Comparison of ENCODE assay signal across 8 cellular contexts in genomic region chr3:155871746-155872158, GRCh38. TPM values are rescaled to one million over a fixed set of nuclear protein-coding genes. Genes with fewer than 3 reads are reported as not detected.
DNase-seq lines count a peak whose midpoint lies in the region; ATAC-seq, FAIRE-seq and TF ChIP-seq lines count a peak whose summit lies in the region.

No MANE protein-coding gene starts in this region.

- H3K27ac ChIP-seq in A549, result peak overlapping the region; percentile 95 to 97
- peak overlapping the region; percentile 92 for H3K27ac ChIP-seq in mesodermal cell (ENCODE audit: low read depth, low read length, severe bottlenecking)

- 2% methylated on average over 19 of the region's 19 CpGs for WGBS in A549 (ENCODE audit: missing lambda C conversion rate)
- WGBS in mesodermal cell (ENCODE audit: insufficient coverage in 2 of 2), 2 experiments, result 1% methylated on average over 15 to 17 of the region's 19 CpGs

- no peaks in the 10 kb centered on the region for H3K36me3 ChIP-seq in mesodermal cell (ENCODE audit: control insufficient read depth, insufficient read depth, low read length)

- H3K9me3 Mint-ChIP-seq in brain, result no peaks in the 10 kb centered on the region

- no peak for TF ChIP-seq RAD21 in A549 (conservative IDR thresholded peaks at IDR 0.05 in 1 of 2, IDR thresholded peaks at IDR 0.05 in 1 of 2)

- H3K4me1 Mint-ChIP-seq in brain, result peaks cover 47% of the 10 kb centered on the region

- no peak for TF ChIP-seq CTCF in A549 (IDR thresholded peaks at IDR 0.05)
- no peak for TF ChIP-seq CTCF in brain (conservative IDR thresholded peaks at IDR 0.05)

- ATAC-seq in A549 (no peak; a peak in 2 of 6 replicates), GM18870 (IDR thresholded peaks at IDR 0.05; ENCODE audit: unreplicated experiment) (peak; percentile 19), HG03558 (IDR thresholded peaks at IDR 0.05; ENCODE audit: extremely low read depth, unreplicated experiment) (peak; percentile 0), GM21390 (IDR thresholded peaks at IDR 0.05; ENCODE audit: unreplicated experiment) (no peak)

- H3K9me3 ChIP-seq in A549 (no peaks in the 10 kb centered on the region), mesodermal cell (ENCODE audit: control insufficient read depth, low read length) (no peaks in the 10 kb centered on the region)

- H3K4me3 Mint-ChIP-seq in brain, result peak overlapping the region; percentile 93 to 98 (median 95)

- peaks cover 29% of the 10 kb centered on the region; the same call in 2 of the 3 replicates for H3K4me1 ChIP-seq in A549
- no peaks in the 10 kb centered on the region for H3K4me1 ChIP-seq in mesodermal cell (ENCODE audit: control insufficient read depth, insufficient read depth, low read length, poor library complexity, severe bottlenecking)

- TF ChIP-seq EP300 in A549 (IDR thresholded peaks at IDR 0.05), result no peak

- peaks cover 8% of the 10 kb centered on the region for H3K27me3 Mint-ChIP-seq in brain

- DNase-seq in A549 (ENCODE audit: low read depth in 1 of 2, low spot score in 1 of 2), result no peak
- DNase-seq in ecto neural progenitor cell (ENCODE audit: low spot score), result no peak
- no peak for DNase-seq in T1000 (lab: John Stamatoyannopoulos, UW)

- no peak for TF ChIP-seq POLR2A in A549 (IDR thresholded peaks at IDR 0.05; ENCODE audit: low read length)

- CTCF ChIA-PET in A549 (lab: Yijun Ruan, JAX), result interaction anchor here (0.7 to 1.6 kb wide), 5 partner anchors 9 to 66 kb away, joined by 3 to 10 read pairs (median 3); partner anchors contain the start of gene C3orf33

- peak overlapping the region; percentile 64 for H3K4me2 ChIP-seq in A549

- POLR2A ChIA-PET in A549 (lab: Yijun Ruan, JAX), result interaction anchor here (1.0 to 2.6 kb wide), 2 partner anchors 42 to 66 kb away, joined by 3 to 24 read pairs; partner anchors contain the start of gene C3orf33

- peak overlapping the region; percentile 93 to 97 (median 96) for H3K27ac Mint-ChIP-seq in brain

- peak overlapping the region; percentile 97 for H3K4me3 ChIP-seq in A549
- H3K4me3 ChIP-seq in mesodermal cell (ENCODE audit: extremely low read depth, insufficient read depth, low read length, poor library complexity, severe bottlenecking), result peak overlapping the region; percentile 95

- no peak for FAIRE-seq in A549 (lab: Jason Lieb, UNC)

- peaks cover under 1% of the 10 kb centered on the region for H3K36me3 Mint-ChIP-seq in brain

TF ChIP-seq in A549, 52 proteins besides CTCF, POLR2A, EP300 and RAD21:
- no peak for TF ChIP-seq EHF (CRISPR knock-in tag; IDR thresholded peaks at IDR 0.05)
- TF ChIP-seq HDAC2 (IDR thresholded peaks at IDR 0.05), result no peak
- TF ChIP-seq ZFP36 (IDR thresholded peaks at IDR 0.05; ENCODE audit: borderline replicate concordance, partially characterized antibody), result no peak
- TF ChIP-seq, protein P1, sequence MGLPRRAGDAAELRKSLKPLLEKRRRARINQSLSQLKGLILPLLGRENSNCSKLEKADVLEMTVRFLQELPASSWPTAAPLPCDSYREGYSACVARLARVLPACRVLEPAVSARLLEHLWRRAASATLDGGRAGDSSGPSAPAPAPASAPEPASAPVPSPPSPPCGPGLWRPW (IDR thresholded peaks at IDR 0.05), result no peak
- no peak for TF ChIP-seq NFE2L2 (conservative IDR thresholded peaks at IDR 0.05; ENCODE audit: low read length)
- TF ChIP-seq RFX5 (IDR thresholded peaks at IDR 0.05), result no peak
- TF ChIP-seq, protein P2, sequence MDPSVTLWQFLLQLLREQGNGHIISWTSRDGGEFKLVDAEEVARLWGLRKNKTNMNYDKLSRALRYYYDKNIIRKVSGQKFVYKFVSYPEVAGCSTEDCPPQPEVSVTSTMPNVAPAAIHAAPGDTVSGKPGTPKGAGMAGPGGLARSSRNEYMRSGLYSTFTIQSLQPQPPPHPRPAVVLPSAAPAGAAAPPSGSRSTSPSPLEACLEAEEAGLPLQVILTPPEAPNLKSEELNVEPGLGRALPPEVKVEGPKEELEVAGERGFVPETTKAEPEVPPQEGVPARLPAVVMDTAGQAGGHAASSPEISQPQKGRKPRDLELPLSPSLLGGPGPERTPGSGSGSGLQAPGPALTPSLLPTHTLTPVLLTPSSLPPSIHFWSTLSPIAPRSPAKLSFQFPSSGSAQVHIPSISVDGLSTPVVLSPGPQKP (IDR thresholded peaks at IDR 0.05; ENCODE audit: low read depth, low read length), result no peak
- TF ChIP-seq, protein P3, sequence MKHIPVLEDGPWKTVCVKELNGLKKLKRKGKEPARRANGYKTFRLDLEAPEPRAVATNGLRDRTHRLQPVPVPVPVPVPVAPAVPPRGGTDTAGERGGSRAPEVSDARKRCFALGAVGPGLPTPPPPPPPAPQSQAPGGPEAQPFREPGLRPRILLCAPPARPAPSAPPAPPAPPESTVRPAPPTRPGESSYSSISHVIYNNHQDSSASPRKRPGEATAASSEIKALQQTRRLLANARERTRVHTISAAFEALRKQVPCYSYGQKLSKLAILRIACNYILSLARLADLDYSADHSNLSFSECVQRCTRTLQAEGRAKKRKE (CRISPR knock-in tag; IDR thresholded peaks at IDR 0.05; ENCODE audit: low read depth), result no peak
- TF ChIP-seq BCL3 (IDR thresholded peaks at IDR 0.05), result no peak
- no peak for TF ChIP-seq HOXB5 (CRISPR knock-in tag; IDR thresholded peaks at IDR 0.05)
- TF ChIP-seq CHD4 (IDR thresholded peaks at IDR 0.05; ENCODE audit: borderline replicate concordance), result no peak
- TF ChIP-seq MAFK (IDR thresholded peaks at IDR 0.05; ENCODE audit: partially characterized antibody), result no peak
- TF ChIP-seq FOSL2 (IDR thresholded peaks at IDR 0.05), result no peak
- TF ChIP-seq FOSL2 (CRISPR knock-in tag; IDR thresholded peaks at IDR 0.05), result no peak
- TF ChIP-seq ESRRA (IDR thresholded peaks at IDR 0.05; ENCODE audit: borderline replicate concordance, low read length), result no peak
- no peak for TF ChIP-seq RNF2 (IDR thresholded peaks at IDR 0.05; ENCODE audit: borderline replicate concordance, low read depth)

RNA-seq across cellular contexts. Expression of gene GMPS, which starts 1.3 kb away (rescaled TPM):
- polyA plus RNA-seq in A549 (2011; rRNA removed), result 77.2 and 114 TPM in 2 replicates
- polyA plus RNA-seq in A549 (2012; cell fraction: cytosol; rRNA removed), result 22.5 and 26.0 TPM in 2 replicates
- 15.2 and 21.3 TPM in 2 replicates for polyA plus RNA-seq in A549 (2012; cell fraction: nucleus; rRNA removed)
- polyA plus RNA-seq in A549 (2017; fragmentation: RNase III; extraction: RNeasy Plus Mini Kit Qiagen cat#74134 plus additional on column Dnase treatment), result 64.7 to 79.4 TPM (median 74.4 TPM) in 3 replicates
- polyA minus RNA-seq in A549 (2011; rRNA and poly(A)+ RNA removed), result 42.3 and 42.7 TPM in 2 replicates
- polyA plus RNA-seq in brain (ENCODE audit: insufficient read depth, low read depth, low replicate concordance), result 61.0 TPM
- 103 TPM for polyA plus RNA-seq in mesodermal cell (2013, experiment 1 of 2)
- 103 TPM for polyA plus RNA-seq in mesodermal cell (2013, experiment 2 of 2)

RNA-seq across cellular contexts. Expression of gene SLC33A1, which starts 17.5 kb away (rescaled TPM):
- polyA plus RNA-seq in A549 (2011; rRNA removed) (42.6 and 45.9 TPM in 2 replicates), A549 (2017; fragmentation: RNase III; extraction: RNeasy Plus Mini Kit Qiagen cat#74134 plus additional on column Dnase treatment) (16.6 to 18.9 TPM (median 17.0 TPM) in 3 replicates), brain (ENCODE audit: insufficient read depth, low read depth, low replicate concordance) (16.3 TPM)
- polyA plus RNA-seq in A549 (2012; cell fraction: cytosol; rRNA removed), result 7.5 and 9.7 TPM in 2 replicates
- 15.3 and 17.9 TPM in 2 replicates for polyA plus RNA-seq in A549 (2012; cell fraction: nucleus; rRNA removed)
- polyA minus RNA-seq in A549 (2011; rRNA and poly(A)+ RNA removed), result 32.0 and 34.1 TPM in 2 replicates
- polyA plus RNA-seq in mesodermal cell (2013, experiment 1 of 2), result 17.8 TPM
- 17.1 TPM for polyA plus RNA-seq in mesodermal cell (2013, experiment 2 of 2)

Comparison
In these comparisons a context has a peak if more than half of its experiments do, and no peak if none do; other contexts are left out.
1. ATAC-seq: peak in GM18870 (single experiment) and HG03558 (single experiment); none in A549 (0 of 2) and GM21390 (single experiment).